ENCODE assay signal across 8 cellular contexts in genomic region chr12:50074936-50075807, GRCh38. TPM values are rescaled to one million over a fixed set of nuclear protein-coding genes. Genes with fewer than 3 reads are reported as not detected.
DNase-seq lines count a peak whose midpoint lies in the region; ATAC-seq and TF ChIP-seq lines count a peak whose summit lies in the region.

No MANE protein-coding gene starts in this region.

- no peaks in the 10 kb centered on the region for H3K9me3 Mint-ChIP-seq in Calu3 (ENCODE audit: low read depth, unreplicated experiment)
- no peaks in the 10 kb centered on the region for H3K9me3 Mint-ChIP-seq in neural progenitor cell

- intact Hi-C loops in Calu3 (cut with micrococcal nuclease; ENCODE audit: unreplicated experiment) (loop anchor here (5.0 to 10.0 kb wide), 3 partner anchors 102 to 240 kb away; no protein-coding TSS in a partner anchor), Panc1 (cut with micrococcal nuclease; ENCODE audit: unreplicated experiment) (loop anchor here (1.0 kb wide), 1 partner anchor 100 kb away; no protein-coding TSS in a partner anchor)

- H3K4me3 ChIP-seq in Panc1 (ENCODE audit: low read depth in 2 of 2, low read length in 2 of 2) (no peak overlapping the region), fibroblast of pulmonary artery (replicated peaks; ENCODE audit: low read depth, low read length) (no peak overlapping the region), neural progenitor cell (no peak overlapping the region)

- DNase-seq in Calu3 (peak; percentile 85), HuH-7 (ENCODE audit: low spot score) (peak; percentile 94), Panc1 (ENCODE audit: low read depth, low spot score) (no peak), fibroblast of pulmonary artery (ENCODE audit: low read depth) (peak; percentile 87), neural progenitor cell (ENCODE audit: low spot score) (peak; percentile 92), stromal cell of bone marrow (ENCODE audit: low read depth) (peak; percentile 65)
- peak; percentile 88 to 90 for DNase-seq in activated T-cell treated with anti-CD3 and anti-CD28 coated beads, Interleukin-2, amount 50 U/mL, for 48 hours

- H3K4me3 Mint-ChIP-seq in Calu3 (ENCODE audit: low read depth, unreplicated experiment) = no peak overlapping the region
- H3K4me3 Mint-ChIP-seq in neural progenitor cell = no peak overlapping the region

- H3F3A ChIP-seq in neural progenitor cell (ENCODE audit: low read depth) = no peaks in the 10 kb centered on the region

- in situ Hi-C loops in Panc1 (cut with HindIII; ENCODE audit: low pct_unique_long_range_greater_than_20kb, low sequenced_read_pairs) = no loop called here

- peaks cover 11% of the 10 kb centered on the region for H3K4me1 Mint-ChIP-seq in Calu3 (ENCODE audit: low read depth, unreplicated experiment)
- H3K4me1 Mint-ChIP-seq in neural progenitor cell = peaks cover 17% of the 10 kb centered on the region

- H3K27me3 Mint-ChIP-seq in Calu3 (ENCODE audit: unreplicated experiment) = no peaks in the 10 kb centered on the region
- peaks cover 4% of the 10 kb centered on the region for H3K27me3 Mint-ChIP-seq in neural progenitor cell (ENCODE audit: insufficient read depth, low read depth)

- ATAC-seq in GM21360 (IDR thresholded peaks at IDR 0.05; ENCODE audit: unreplicated experiment) (peak; percentile 67), Panc1 (peak; percentile 93)

- H3K27me3 ChIP-seq in Panc1 (ENCODE audit: control insufficient read depth, insufficient read depth, low read length) = no peaks in the 10 kb centered on the region
- H3K27me3 ChIP-seq in neural progenitor cell = peaks cover under 1% of the 10 kb centered on the region

- BruUV-seq in Calu3 (replicated peaks; lab: Mats Ljungman, UMichigan) (no TSS peak), Panc1 (replicated peaks; lab: Mats Ljungman, UMichigan) (no TSS peak)

- TF ChIP-seq CTCF in Calu3 (IDR thresholded peaks at IDR 0.05; ENCODE audit: unreplicated experiment) (peak; percentile 63), Panc1 (IDR thresholded peaks at IDR 0.05) (peak; percentile 95), fibroblast of pulmonary artery (IDR thresholded peaks at IDR 0.05; ENCODE audit: low read length, missing control alignments) (peak; percentile 87), neural progenitor cell (IDR thresholded peaks at IDR 0.05) (peak; percentile 87)

- no peaks in the 10 kb centered on the region for H3K9me3 ChIP-seq in Panc1 (ENCODE audit: control insufficient read depth, insufficient read depth, low read depth, low read length)
- no peaks in the 10 kb centered on the region for H3K9me3 ChIP-seq in neural progenitor cell (ENCODE audit: low read depth)

- no peak overlapping the region for H3K27ac ChIP-seq in Panc1 (ENCODE audit: low read length)
- H3K27ac ChIP-seq in neural progenitor cell = no peak overlapping the region

- H4K20me1 ChIP-seq in neural progenitor cell (ENCODE audit: low read depth) = no peaks in the 10 kb centered on the region

- peak overlapping the region; percentile 38 for H2AFZ ChIP-seq in neural progenitor cell (replicated peaks)

- H3K79me2 ChIP-seq in neural progenitor cell (ENCODE audit: low read depth) = no peaks in the 10 kb centered on the region

- CTCF ChIA-PET in Calu3 (lab: Charles Lee) = interaction anchor here (0.6 kb wide), 1 partner anchor 268 kb away, joined by 3 read pairs; no protein-coding TSS in a partner anchor
- CTCF ChIA-PET in Panc1 (lab: Charles Lee) = interaction anchor here (0.6 to 1.2 kb wide), 4 partner anchors 10 to 234 kb away, joined by 3 to 8 read pairs (median 4); partner anchors contain the start of gene SMARCD1

- H3K4me2 ChIP-seq in neural progenitor cell = no peak overlapping the region

- POLR2A ChIA-PET in Panc1 (lab: Charles Lee) = no interaction called here

- H3K36me3 Mint-ChIP-seq in Calu3 (ENCODE audit: insufficient read depth, unreplicated experiment) (peaks cover 10% of the 10 kb centered on the region), neural progenitor cell (no peaks in the 10 kb centered on the region)

- no peak overlapping the region for H3K27ac Mint-ChIP-seq in Calu3 (ENCODE audit: unreplicated experiment)
- H3K27ac Mint-ChIP-seq in neural progenitor cell = peak overlapping the region; percentile 66

- no peak overlapping the region for H3K9ac ChIP-seq in neural progenitor cell

- 0 out of 2 replicates have a peak, but pooled peaks cover 3% of the 10 kb centered on the region for H3K4me1 ChIP-seq in Panc1 (ENCODE audit: control insufficient read depth, insufficient read depth, low read length)
- no peaks in the 10 kb centered on the region for H3K4me1 ChIP-seq in neural progenitor cell

- H3K36me3 ChIP-seq in Panc1 (ENCODE audit: control insufficient read depth, insufficient read depth, low read length) (no peaks in the 10 kb centered on the region), neural progenitor cell (no peaks in the 10 kb centered on the region)

RNA-seq across cellular contexts. Expression of gene SMARCD1, which starts 10.0 kb away (rescaled TPM):
- total RNA-seq in Calu3 (2022) (36.9 and 40.9 TPM in 2 replicates), Panc1 (2021; ENCODE audit: unreplicated experiment) (84.9 TPM), neural progenitor cell (ENCODE audit: low replicate concordance) (121 and 209 TPM in 2 replicates)
- 87.5 TPM for polyA plus RNA-seq in Panc1 (2012; ENCODE audit: insufficient read length)

RNA-seq across cellular contexts. Expression of gene ASIC1, which starts 17.8 kb away (rescaled TPM):
- total RNA-seq in Calu3 (2022) (3.5 and 4.1 TPM in 2 replicates), Panc1 (2021; ENCODE audit: unreplicated experiment) (13.5 TPM), neural progenitor cell (ENCODE audit: low replicate concordance) (2.5 and 5.6 TPM in 2 replicates)
- polyA plus RNA-seq in Panc1 (2012; ENCODE audit: insufficient read length) = 14.4 TPM

RNA-seq across cellular contexts. Expression of gene GPD1, which starts 28.6 kb away (rescaled TPM):
- total RNA-seq in Calu3 (2022) (0.21 and 1.0 TPM in 2 replicates), Panc1 (2021; ENCODE audit: unreplicated experiment) (0.28 TPM), neural progenitor cell (ENCODE audit: low replicate concordance) (1.4 TPM in 1 of 2 replicates, not detected in the other)
- polyA plus RNA-seq in Panc1 (2012; ENCODE audit: insufficient read length) = not detected

RNA-seq across cellular contexts. Expression of gene COX14, which starts 36.9 kb away (rescaled TPM):
- total RNA-seq in Calu3 (2022) = 37.1 and 39.7 TPM in 2 replicates
- total RNA-seq in Panc1 (2021; ENCODE audit: unreplicated experiment) = 74.5 TPM
- polyA plus RNA-seq in Panc1 (2012; ENCODE audit: insufficient read length) = 81.3 TPM
- total RNA-seq in neural progenitor cell (ENCODE audit: low replicate concordance) = 15.3 and 22.7 TPM in 2 replicates

RNA-seq across cellular contexts. Expression of gene RACGAP1, which starts 49.9 kb away (rescaled TPM):
- total RNA-seq in Calu3 (2022) (59.4 and 62.0 TPM in 2 replicates), Panc1 (2021; ENCODE audit: unreplicated experiment) (147 TPM), neural progenitor cell (ENCODE audit: low replicate concordance) (121 and 149 TPM in 2 replicates)
- 63.2 TPM for polyA plus RNA-seq in Panc1 (2012; ENCODE audit: insufficient read length)
